ENCODE assay signal across 17 cellular contexts in genomic region chr14:55374771-55375170, GRCh38. TPM values are rescaled to one million over a fixed set of nuclear protein-coding genes. Genes with fewer than 3 reads are reported as not detected.
DNase-seq lines count a peak whose midpoint lies in the region; ATAC-seq lines count a peak whose summit lies in the region.
"Had no signal": no experiment of that assay in that cellular context is flagged by ENCODE, and none has a peak within 500 bp of the region (broad histone marks: within the 10 kb centered on the region; RNA-seq: fewer than 3 reads in every experiment).

No MANE protein-coding gene starts in this region.

- H3K27me3 Mint-ChIP-seq in activated naive CD4-positive, alpha-beta T cell treated with anti-CD3 and anti-CD28 coated beads, Interleukin-2, amount 10 ng/mL, durations not matched to agents 7 days and 5 days, result no peaks in the 10 kb centered on the region
- H3K27me3 Mint-ChIP-seq in T-helper 17 cell, result no peaks in the 10 kb centered on the region
- H3K27me3 Mint-ChIP-seq in effector memory CD8-positive, alpha-beta T cell, result no peaks in the 10 kb centered on the region
- no peaks in the 10 kb centered on the region for H3K27me3 Mint-ChIP-seq in stimulated activated naive CD8-positive, alpha-beta T cell treated with anti-CD3 and anti-CD28 coated beads, Interleukin-15, amount 100 ng/mL, for 72 hours
- H3K27me3 Mint-ChIP-seq: naive B cell had no signal

- peaks cover 33% of the 10 kb centered on the region for H3K36me3 Mint-ChIP-seq in activated naive CD4-positive, alpha-beta T cell treated with anti-CD3 and anti-CD28 coated beads, Interleukin-2, amount 10 ng/mL, durations not matched to agents 7 days and 5 days
- peaks cover 11% of the 10 kb centered on the region for H3K36me3 Mint-ChIP-seq in T-helper 17 cell (ENCODE audit: low read depth)
- H3K36me3 Mint-ChIP-seq in effector memory CD8-positive, alpha-beta T cell (ENCODE audit: insufficient read depth), result peaks cover 36% of the 10 kb centered on the region

- peaks cover 38% of the 10 kb centered on the region for H3K4me1 Mint-ChIP-seq in activated naive CD4-positive, alpha-beta T cell treated with anti-CD3 and anti-CD28 coated beads, Interleukin-2, amount 10 ng/mL, durations not matched to agents 7 days and 5 days
- H3K4me1 Mint-ChIP-seq in T-helper 17 cell, result peaks cover 22% of the 10 kb centered on the region
- H3K4me1 Mint-ChIP-seq in effector memory CD8-positive, alpha-beta T cell (ENCODE audit: low read depth in 2 of 2), result peaks cover 14 to 15% of the 10 kb centered on the region in 2 donors
- peaks cover 63% of the 10 kb centered on the region for H3K4me1 Mint-ChIP-seq in stimulated activated naive CD8-positive, alpha-beta T cell treated with anti-CD3 and anti-CD28 coated beads, Interleukin-15, amount 100 ng/mL, for 72 hours

- no peak for ATAC-seq in T-helper 17 cell
- no peak for ATAC-seq in effector memory CD8-positive, alpha-beta T cell (replicated peaks)
- ATAC-seq in stimulated activated naive CD8-positive, alpha-beta T cell treated with anti-CD3 and anti-CD28 coated beads, Interleukin-15, amount 100 ng/mL, for 72 hours, result peak; percentile 3

- no peaks in the 10 kb centered on the region for H3K9me3 Mint-ChIP-seq in activated naive CD4-positive, alpha-beta T cell treated with anti-CD3 and anti-CD28 coated beads, Interleukin-2, amount 10 ng/mL, durations not matched to agents 7 days and 5 days
- H3K9me3 Mint-ChIP-seq in effector memory CD8-positive, alpha-beta T cell, result no peaks in the 10 kb centered on the region
- H3K9me3 Mint-ChIP-seq in stimulated activated naive CD8-positive, alpha-beta T cell treated with anti-CD3 and anti-CD28 coated beads, Interleukin-15, amount 100 ng/mL, for 72 hours, result no peaks in the 10 kb centered on the region
- H3K9me3 Mint-ChIP-seq: naive B cell had no signal

- H3K27ac Mint-ChIP-seq in activated naive CD4-positive, alpha-beta T cell treated with anti-CD3 and anti-CD28 coated beads, Interleukin-2, amount 10 ng/mL, durations not matched to agents 7 days and 5 days, result peak overlapping the region; percentile 49
- peak overlapping the region; percentile 89 for H3K27ac Mint-ChIP-seq in T-helper 17 cell
- peak overlapping the region; percentile 83 to 88 for H3K27ac Mint-ChIP-seq in effector memory CD8-positive, alpha-beta T cell
- peak overlapping the region; percentile 29 to 98 for H3K27ac Mint-ChIP-seq in stimulated activated naive CD8-positive, alpha-beta T cell treated with anti-CD3 and anti-CD28 coated beads, Interleukin-15, amount 100 ng/mL, for 72 hours

- CTCF ChIA-PET in activated naive CD4-positive, alpha-beta T cell treated with anti-CD3 and anti-CD28 coated beads, Interleukin-2, amount 10 ng/mL, durations not matched to agents 7 days and 5 days (lab: Charles Lee), result interaction anchor here (0.8 to 1.8 kb wide), 6 partner anchors 9 to 323 kb away, joined by 3 to 6 read pairs (median 4); partner anchors contain the start of gene MAPK1IP1L

- H3K4me3 Mint-ChIP-seq in activated naive CD4-positive, alpha-beta T cell treated with anti-CD3 and anti-CD28 coated beads, Interleukin-2, amount 10 ng/mL, durations not matched to agents 7 days and 5 days, result no peak overlapping the region
- H3K4me3 Mint-ChIP-seq in T-helper 17 cell, result peak overlapping the region; percentile 62
- H3K4me3 Mint-ChIP-seq in effector memory CD8-positive, alpha-beta T cell, result peak overlapping the region in 1 of 2 donors; percentile 37
- peak overlapping the region; percentile 29 to 64 for H3K4me3 Mint-ChIP-seq in stimulated activated naive CD8-positive, alpha-beta T cell treated with anti-CD3 and anti-CD28 coated beads, Interleukin-15, amount 100 ng/mL, for 72 hours
- H3K4me3 Mint-ChIP-seq: naive B cell had no signal

- H3K9me3 ChIP-seq in T-helper 17 cell (ENCODE audit: control insufficient read depth, low read length, poor library complexity, severe bottlenecking), result no peaks in the 10 kb centered on the region
- H3K9me3 ChIP-seq: sigmoid colon had no signal

- DNase-seq in activated naive CD4-positive, alpha-beta T cell treated with anti-CD3 and anti-CD28 coated beads, Interleukin-2, amount 10 ng/mL, durations not matched to agents 7 days and 5 days, result no peak
- no peak for DNase-seq in activated naive CD4-positive, alpha-beta T cell (lab: John Stamatoyannopoulos, UW)
- DNase-seq in T-helper 17 cell (no peak), NCI-H2196 treated with DMSO at 0.1 percent for 48 hours (lab: John Stamatoyannopoulos, UW; ENCODE audit: unreplicated experiment) (no peak), NCI-H1092 treated with DMSO at 0.1 percent for 48 hours (lab: John Stamatoyannopoulos, UW) (no peak), DMS79 (lab: John Stamatoyannopoulos, UW) (no peak)
- no peak for DNase-seq in effector memory CD8-positive, alpha-beta T cell
- DNase-seq in stimulated activated naive CD8-positive, alpha-beta T cell treated with anti-CD3 and anti-CD28 coated beads, Interleukin-15, amount 100 ng/mL, for 72 hours, result no peak
- DNase-seq: caudate nucleus, DND-41, GM23248, kidney, mesenchymal stem cell, naive B cell, NCI-H2171 treated with DMSO at 0.1 percent for 48 hours, NCI-H748 treated with DMSO at 0.1 percent for 48 hours, sigmoid colon had no signal

RNA-seq across cellular contexts. Expression of gene ATG14, which starts 36.9 kb away (rescaled TPM):
- total RNA-seq in T-helper 17 cell, result 10 to 100 TPM; 16.3 to 21.7 TPM
